In genomic region chr1:167564592-167564991, GRCh38 we compare ENCODE assay signal across 1 cellular context.
TF ChIP-seq lines count a peak whose summit lies in the region.

No MANE protein-coding gene starts in this region.

TF ChIP-seq in K562, 482 proteins besides CTCF, POLR2A, EP300 and RAD21 (continued from another document):
- TF ChIP-seq MLLT1 (IDR thresholded peaks at IDR 0.05) = 0 out of 4 replicates have a peak, but pooled peaks of 1 of the 2 experiments have one; percentile 13
- TF ChIP-seq NR2C1 (IDR thresholded peaks at IDR 0.05) = no peak
- TF ChIP-seq NR2C1 (tag; IDR thresholded peaks at IDR 0.05) = 0 out of 2 replicates have a peak, but pooled peaks have one; percentile 17
- peak; percentile 85 for TF ChIP-seq CEBPB (tag; IDR thresholded peaks at IDR 0.05)
- TF ChIP-seq FOS (IDR thresholded peaks at IDR 0.05; ENCODE audit: extremely low read depth, insufficient read length) = no peak
- TF ChIP-seq SMARCA4 (IDR thresholded peaks at IDR 0.05) = peak; percentile 27; the same call in 1 of the 2 replicates
- TF ChIP-seq ATF1 (CRISPR knock-in tag; IDR thresholded peaks at IDR 0.05) = no peak
- TF ChIP-seq ATF1 (tag; IDR thresholded peaks at IDR 0.05) = 0 out of 2 replicates have a peak, but pooled peaks have one; percentile 13
- peak; percentile 70 for TF ChIP-seq MYC (IDR thresholded peaks at IDR 0.05; ENCODE audit: low read depth, low read length)
- no peak for TF ChIP-seq MYC (CRISPR knock-in tag; IDR thresholded peaks at IDR 0.05; ENCODE audit: borderline replicate concordance, low read depth)
- TF ChIP-seq, protein P1, sequence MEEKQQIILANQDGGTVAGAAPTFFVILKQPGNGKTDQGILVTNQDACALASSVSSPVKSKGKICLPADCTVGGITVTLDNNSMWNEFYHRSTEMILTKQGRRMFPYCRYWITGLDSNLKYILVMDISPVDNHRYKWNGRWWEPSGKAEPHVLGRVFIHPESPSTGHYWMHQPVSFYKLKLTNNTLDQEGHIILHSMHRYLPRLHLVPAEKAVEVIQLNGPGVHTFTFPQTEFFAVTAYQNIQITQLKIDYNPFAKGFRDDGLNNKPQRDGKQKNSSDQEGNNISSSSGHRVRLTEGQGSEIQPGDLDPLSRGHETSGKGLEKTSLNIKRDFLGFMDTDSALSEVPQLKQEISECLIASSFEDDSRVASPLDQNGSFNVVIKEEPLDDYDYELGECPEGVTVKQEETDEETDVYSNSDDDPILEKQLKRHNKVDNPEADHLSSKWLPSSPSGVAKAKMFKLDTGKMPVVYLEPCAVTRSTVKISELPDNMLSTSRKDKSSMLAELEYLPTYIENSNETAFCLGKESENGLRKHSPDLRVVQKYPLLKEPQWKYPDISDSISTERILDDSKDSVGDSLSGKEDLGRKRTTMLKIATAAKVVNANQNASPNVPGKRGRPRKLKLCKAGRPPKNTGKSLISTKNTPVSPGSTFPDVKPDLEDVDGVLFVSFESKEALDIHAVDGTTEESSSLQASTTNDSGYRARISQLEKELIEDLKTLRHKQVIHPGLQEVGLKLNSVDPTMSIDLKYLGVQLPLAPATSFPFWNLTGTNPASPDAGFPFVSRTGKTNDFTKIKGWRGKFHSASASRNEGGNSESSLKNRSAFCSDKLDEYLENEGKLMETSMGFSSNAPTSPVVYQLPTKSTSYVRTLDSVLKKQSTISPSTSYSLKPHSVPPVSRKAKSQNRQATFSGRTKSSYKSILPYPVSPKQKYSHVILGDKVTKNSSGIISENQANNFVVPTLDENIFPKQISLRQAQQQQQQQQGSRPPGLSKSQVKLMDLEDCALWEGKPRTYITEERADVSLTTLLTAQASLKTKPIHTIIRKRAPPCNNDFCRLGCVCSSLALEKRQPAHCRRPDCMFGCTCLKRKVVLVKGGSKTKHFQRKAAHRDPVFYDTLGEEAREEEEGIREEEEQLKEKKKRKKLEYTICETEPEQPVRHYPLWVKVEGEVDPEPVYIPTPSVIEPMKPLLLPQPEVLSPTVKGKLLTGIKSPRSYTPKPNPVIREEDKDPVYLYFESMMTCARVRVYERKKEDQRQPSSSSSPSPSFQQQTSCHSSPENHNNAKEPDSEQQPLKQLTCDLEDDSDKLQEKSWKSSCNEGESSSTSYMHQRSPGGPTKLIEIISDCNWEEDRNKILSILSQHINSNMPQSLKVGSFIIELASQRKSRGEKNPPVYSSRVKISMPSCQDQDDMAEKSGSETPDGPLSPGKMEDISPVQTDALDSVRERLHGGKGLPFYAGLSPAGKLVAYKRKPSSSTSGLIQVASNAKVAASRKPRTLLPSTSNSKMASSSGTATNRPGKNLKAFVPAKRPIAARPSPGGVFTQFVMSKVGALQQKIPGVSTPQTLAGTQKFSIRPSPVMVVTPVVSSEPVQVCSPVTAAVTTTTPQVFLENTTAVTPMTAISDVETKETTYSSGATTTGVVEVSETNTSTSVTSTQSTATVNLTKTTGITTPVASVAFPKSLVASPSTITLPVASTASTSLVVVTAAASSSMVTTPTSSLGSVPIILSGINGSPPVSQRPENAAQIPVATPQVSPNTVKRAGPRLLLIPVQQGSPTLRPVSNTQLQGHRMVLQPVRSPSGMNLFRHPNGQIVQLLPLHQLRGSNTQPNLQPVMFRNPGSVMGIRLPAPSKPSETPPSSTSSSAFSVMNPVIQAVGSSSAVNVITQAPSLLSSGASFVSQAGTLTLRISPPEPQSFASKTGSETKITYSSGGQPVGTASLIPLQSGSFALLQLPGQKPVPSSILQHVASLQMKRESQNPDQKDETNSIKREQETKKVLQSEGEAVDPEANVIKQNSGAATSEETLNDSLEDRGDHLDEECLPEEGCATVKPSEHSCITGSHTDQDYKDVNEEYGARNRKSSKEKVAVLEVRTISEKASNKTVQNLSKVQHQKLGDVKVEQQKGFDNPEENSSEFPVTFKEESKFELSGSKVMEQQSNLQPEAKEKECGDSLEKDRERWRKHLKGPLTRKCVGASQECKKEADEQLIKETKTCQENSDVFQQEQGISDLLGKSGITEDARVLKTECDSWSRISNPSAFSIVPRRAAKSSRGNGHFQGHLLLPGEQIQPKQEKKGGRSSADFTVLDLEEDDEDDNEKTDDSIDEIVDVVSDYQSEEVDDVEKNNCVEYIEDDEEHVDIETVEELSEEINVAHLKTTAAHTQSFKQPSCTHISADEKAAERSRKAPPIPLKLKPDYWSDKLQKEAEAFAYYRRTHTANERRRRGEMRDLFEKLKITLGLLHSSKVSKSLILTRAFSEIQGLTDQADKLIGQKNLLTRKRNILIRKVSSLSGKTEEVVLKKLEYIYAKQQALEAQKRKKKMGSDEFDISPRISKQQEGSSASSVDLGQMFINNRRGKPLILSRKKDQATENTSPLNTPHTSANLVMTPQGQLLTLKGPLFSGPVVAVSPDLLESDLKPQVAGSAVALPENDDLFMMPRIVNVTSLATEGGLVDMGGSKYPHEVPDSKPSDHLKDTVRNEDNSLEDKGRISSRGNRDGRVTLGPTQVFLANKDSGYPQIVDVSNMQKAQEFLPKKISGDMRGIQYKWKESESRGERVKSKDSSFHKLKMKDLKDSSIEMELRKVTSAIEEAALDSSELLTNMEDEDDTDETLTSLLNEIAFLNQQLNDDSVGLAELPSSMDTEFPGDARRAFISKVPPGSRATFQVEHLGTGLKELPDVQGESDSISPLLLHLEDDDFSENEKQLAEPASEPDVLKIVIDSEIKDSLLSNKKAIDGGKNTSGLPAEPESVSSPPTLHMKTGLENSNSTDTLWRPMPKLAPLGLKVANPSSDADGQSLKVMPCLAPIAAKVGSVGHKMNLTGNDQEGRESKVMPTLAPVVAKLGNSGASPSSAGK (IDR thresholded peaks at IDR 0.05) = peak; percentile 49
- TF ChIP-seq NCOA2 (IDR thresholded peaks at IDR 0.05; ENCODE audit: partially characterized antibody in 2 of 2) = no peak
- TF ChIP-seq HDGF (IDR thresholded peaks at IDR 0.05) = no peak
- TF ChIP-seq ARID1B (IDR thresholded peaks at IDR 0.05) = no peak
- no peak for TF ChIP-seq ZNF644 (tag; IDR thresholded peaks at IDR 0.05; ENCODE audit: low read depth)
- TF ChIP-seq MIER1 (IDR thresholded peaks at IDR 0.05; ENCODE audit: low read depth) = no peak
- peak; percentile 45 for TF ChIP-seq RBFOX2 (IDR thresholded peaks at IDR 0.05; ENCODE audit: low read depth, low read length)
- 0 out of 2 replicates have a peak, but pooled peaks have one; percentile 62 for TF ChIP-seq POLR2H (tag; IDR thresholded peaks at IDR 0.05; ENCODE audit: low read depth)
